ENCODE assay signal across 26 cellular contexts in genomic region chr16:72924918-72925630, GRCh38.
DNase-seq lines count a peak whose midpoint lies in the region; ATAC-seq and TF ChIP-seq lines count a peak whose summit lies in the region.
"Had no signal": no experiment of that assay in that cellular context is flagged by ENCODE, and none has a peak within 500 bp of the region (broad histone marks: within the 10 kb centered on the region; RNA-seq: fewer than 3 reads in every experiment).

No MANE protein-coding gene starts in this region.

- WGBS in right lobe of liver (ENCODE audit: insufficient coverage, low coverage, low lambda C conversion rate, missing lambda C conversion rate), result 63% methylated on average over 13 of the region's 18 CpGs
- 31 to 70% (median 60%) methylated on average over 18 of the region's 18 CpGs for WGBS in stomach, 5 donors

- no peak overlapping the region for H3K4me3 ChIP-seq in PC-3 (ENCODE audit: low read length)
- no peak overlapping the region for H3K4me3 ChIP-seq in right lobe of liver
- H3K4me3 ChIP-seq in stomach, result no peak overlapping the region
- H3K4me3 ChIP-seq: BLaER1, esophagus muscularis mucosa, SJCRH30, smooth muscle cell, transverse colon had no signal

- no peak overlapping the region for H3K4me2 ChIP-seq in PC-3 (ENCODE audit: low read length)
- H3K4me2 ChIP-seq: BLaER1, KMS-11, smooth muscle cell had no signal

- CTCF ChIA-PET in PC-3 (lab: Charles Lee), result no interaction called here

- H3K9me2 ChIP-seq in PC-3 (replicated peaks; ENCODE audit: low read length), result no peaks in the 10 kb centered on the region

- no peak overlapping the region for H2AFZ ChIP-seq in PC-3 (ENCODE audit: low read length)

- ATAC-seq in PC-3, result no peak
- ATAC-seq in right lobe of liver, result peak; percentile 38 to 80 (median 61)
- ATAC-seq: activated CD8-positive, alpha-beta T cell treated with anti-CD3 and anti-CD28 coated beads for 36 hours; activated naive CD4-positive, alpha-beta T cell treated with anti-CD3 and anti-CD28 coated beads, Interleukin-2, amount 50 U/mL, for 72 hours; left cardiac atrium; naive thymus-derived CD8-positive, alpha-beta T cell had no signal

- TF ChIP-seq CTCF in PC-3 (conservative IDR thresholded peaks at IDR 0.05; ENCODE audit: low read depth, low read length) (no peak), right lobe of liver (IDR thresholded peaks at IDR 0.05) (no peak), stomach (IDR thresholded peaks at IDR 0.05) (no peak)

- H3K36me3 ChIP-seq in PC-3 (ENCODE audit: low read depth, low read length) (no peaks in the 10 kb centered on the region), right lobe of liver (no peaks in the 10 kb centered on the region), stomach (no peaks in the 10 kb centered on the region)
- H3K36me3 ChIP-seq: BLaER1, esophagus muscularis mucosa, SJCRH30, transverse colon had no signal

- POLR2A ChIA-PET in PC-3 (lab: Charles Lee; ENCODE audit: unreplicated experiment), result no interaction called here

- TF ChIP-seq EP300 in stomach (IDR thresholded peaks at IDR 0.05), result no peak

- H3K4me1 ChIP-seq in PC-3 (ENCODE audit: insufficient read depth, low read length), result peaks cover 26% of the 10 kb centered on the region
- H3K4me1 ChIP-seq in right lobe of liver, result no peaks in the 10 kb centered on the region
- peaks cover 14 to 68% (median 45%) of the 10 kb centered on the region in 4 donors for H3K4me1 ChIP-seq in stomach

- H3K27me3 ChIP-seq in PC-3 (ENCODE audit: low read length), result no peaks in the 10 kb centered on the region
- no peaks in the 10 kb centered on the region for H3K27me3 ChIP-seq in right lobe of liver
- no peaks in the 10 kb centered on the region for H3K27me3 ChIP-seq in stomach
- H3K27me3 ChIP-seq: BLaER1, esophagus muscularis mucosa, SJCRH30, transverse colon had no signal

- no peak overlapping the region for H3K9ac ChIP-seq in PC-3 (ENCODE audit: low read length)
- H3K9ac ChIP-seq: BLaER1, KMS-11 had no signal

- BruUV-seq in PC-3 (replicated peaks; lab: Mats Ljungman, UMichigan), result no TSS peak

- H3K27ac ChIP-seq in PC-3 (ENCODE audit: low read length), result no peak overlapping the region
- H3K27ac ChIP-seq in right lobe of liver, result no peak overlapping the region
- H3K27ac ChIP-seq in stomach, result peak overlapping the region; percentile 57 to 78 (median 74)
- H3K27ac ChIP-seq: BLaER1, esophagus muscularis mucosa, KMS-11, SJCRH30, transverse colon had no signal

- intact Hi-C loops in PC-3 (cut with micrococcal nuclease) (loop anchor here (5.0 kb wide), 2 partner anchors 48 to 122 kb away; partner anchors contain the start of gene ZFHX3), right lobe of liver (cut with DNase I) (no loop called here), stomach (cut with DNase I; ENCODE audit: low total_unique reads) (no loop called here)

- peak; percentile 39 for DNase-seq in DMS153 (lab: John Stamatoyannopoulos, UW)
- DNase-seq in PC-3, result peak; percentile 22
- DNase-seq in right lobe of liver, result peak in 2 of 3 donors; percentile 38 to 66
- DNase-seq in stomach, result peak; percentile 84
- no peak for DNase-seq in SKM-1 (lab: John Stamatoyannopoulos, UW; ENCODE audit: unreplicated experiment)
- DNase-seq in HT-29 (ENCODE audit: low spot score), result no peak
- DNase-seq in effector CD4-positive, alpha-beta T cell, result no peak
- DNase-seq: activated CD4-positive, alpha-beta T cell treated with anti-CD3 and anti-CD28 coated beads for 1 hour; activated CD8-positive, alpha-beta T cell treated with anti-CD3 and anti-CD28 coated beads for 36 hours; aorta; caudate nucleus; cortex of kidney; foreskin melanocyte; left cardiac atrium; naive thymus-derived CD8-positive, alpha-beta T cell; NCI-H1436 treated with DMSO at 0.1 percent for 48 hours; NCI-H446 treated with DMSO at 0.1 percent for 48 hours; NK-92 treated with Interleukin-12 subunit alpha and Interleukin-12 subunit beta, amount 100 ng/mL, for 24 hours; occipital lobe; SJCRH30; transverse colon had no signal

- H3F3A ChIP-seq in PC-3 (ENCODE audit: low read length, unreplicated experiment), result no peaks in the 10 kb centered on the region

- H3K9me3 ChIP-seq in PC-3 (ENCODE audit: low read length), result no peaks in the 10 kb centered on the region
- H3K9me3 ChIP-seq in right lobe of liver, result no peaks in the 10 kb centered on the region
- no peaks in the 10 kb centered on the region for H3K9me3 ChIP-seq in stomach
- H3K9me3 ChIP-seq: BLaER1, esophagus muscularis mucosa, SJCRH30, transverse colon had no signal

- H4K20me1 ChIP-seq in PC-3 (ENCODE audit: low read length), result no peaks in the 10 kb centered on the region
- H4K20me1 ChIP-seq: BLaER1 had no signal

- TF ChIP-seq POLR2A in right lobe of liver (IDR thresholded peaks at IDR 0.05) (no peak), stomach (IDR thresholded peaks at IDR 0.05) (no peak)

- peaks cover 35% of the 10 kb centered on the region for H3K79me2 ChIP-seq in PC-3 (ENCODE audit: low read length)

Comparison
In these comparisons a context has a peak if more than half of its experiments do, and no peak if none do; other contexts are left out.
1. DNase-seq: peak in DMS153 (single experiment), PC-3 (single experiment), right lobe of liver (2 of 3) and stomach (single experiment); none in SKM-1 (single experiment), HT-29 (single experiment) and effector CD4-positive, alpha-beta T cell (single experiment).
2. H3K27ac ChIP-seq: peak in stomach (5 of 5); none in PC-3 (single experiment) and right lobe of liver (0 of 3).